Comparison of ENCODE assay signal across 9 cellular contexts in the genomic region with DNA sequence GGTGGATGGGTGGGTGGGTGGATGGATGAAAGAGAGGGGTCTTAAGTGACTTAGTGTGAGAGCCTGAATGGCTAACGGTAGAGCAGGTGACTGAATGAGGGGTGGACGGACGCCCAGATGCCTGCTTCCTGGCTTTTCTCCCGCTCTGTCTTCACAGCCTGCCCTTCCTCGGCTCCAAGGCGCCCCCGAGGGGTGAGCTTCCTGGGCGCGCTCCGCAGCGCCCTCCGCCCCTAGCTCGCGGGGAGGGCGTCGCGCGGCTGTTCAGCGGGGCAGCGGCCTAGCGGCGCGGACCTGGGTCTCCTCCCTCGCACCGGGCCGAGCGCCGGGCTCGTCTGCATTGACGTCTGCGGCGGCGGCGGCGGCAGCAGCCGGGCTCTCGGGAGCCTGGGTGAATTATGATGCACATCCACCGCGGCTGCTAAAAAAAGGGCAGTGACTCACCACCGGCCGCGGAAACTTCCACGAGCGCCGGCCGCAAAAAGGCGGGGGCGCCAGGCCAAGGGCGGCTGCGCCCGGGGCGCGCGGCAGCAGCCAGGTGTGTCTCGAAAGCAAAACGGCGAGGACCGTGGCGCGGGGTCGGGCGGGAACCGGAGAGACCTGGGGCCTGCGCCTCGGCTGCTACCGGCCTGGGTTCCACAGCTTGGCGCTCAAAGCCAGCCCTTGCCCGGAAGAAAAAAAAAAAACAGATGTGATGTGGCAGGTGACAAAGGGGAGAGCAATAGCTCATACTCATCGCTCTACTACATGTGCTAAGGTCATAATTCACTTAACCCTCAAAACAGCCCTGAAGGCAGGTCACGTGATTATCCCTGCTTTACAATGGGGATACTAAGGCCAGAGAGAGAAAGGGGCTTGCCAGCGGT.
A peak's percentile ranks its signal among the peaks of the same experiment; 100 is the strongest.
DNase-seq lines count a peak whose midpoint lies in the region; ATAC-seq and TF ChIP-seq lines count a peak whose summit lies in the region.
"Had no signal": no experiment of that assay in that cellular context is flagged by ENCODE, and none has a peak within 500 bp of the region (broad histone marks: within the 10 kb centered on the region; RNA-seq: fewer than 3 reads in every experiment).

No MANE protein-coding gene starts in this region.

- no peaks in the 10 kb centered on the region for H3K79me2 ChIP-seq in fibroblast of lung (ENCODE audit: control insufficient read depth, insufficient read depth, low read length)

- no peaks in the 10 kb centered on the region for H3K36me3 Mint-ChIP-seq in naive thymus-derived CD8-positive, alpha-beta T cell
- peaks cover 20% of the 10 kb centered on the region for H3K36me3 Mint-ChIP-seq in stimulated activated effector memory CD8-positive, alpha-beta T cell treated with anti-CD3 and anti-CD28 coated beads, Interleukin-12 subunit alpha, Interleukin-12 subunit beta, amount 100 ng/mL, for 72 hours

- H3K4me1 ChIP-seq in NT2/D1 (ENCODE audit: insufficient read depth, insufficient read length) (peaks cover 4% of the 10 kb centered on the region), fibroblast of lung (ENCODE audit: control insufficient read depth, extremely low read depth, insufficient read depth, low read length) (peaks cover 8% of the 10 kb centered on the region)

- H3K4me2 ChIP-seq in fibroblast of lung (ENCODE audit: extremely low read depth, insufficient read depth, low read length): peak overlapping the region; percentile 78

- TF ChIP-seq CTCF in fibroblast of lung (conservative IDR thresholded peaks at IDR 0.05 in 1 of 2, IDR thresholded peaks at IDR 0.05 in 1 of 2; ENCODE audit: low read depth in 1 of 2, low read length in 2 of 2): no peak

- H3K9ac ChIP-seq in NT2/D1 (ENCODE audit: insufficient read length, low read depth): peak overlapping the region; percentile 50
- peak overlapping the region; percentile 63 for H3K9ac ChIP-seq in fibroblast of lung (ENCODE audit: insufficient read depth, low read length)

- H3K27me3 ChIP-seq in NT2/D1 (ENCODE audit: insufficient read depth, insufficient read length): peaks cover 16% of the 10 kb centered on the region
- no peaks in the 10 kb centered on the region for H3K27me3 ChIP-seq in fibroblast of lung (ENCODE audit: control insufficient read depth, insufficient read depth, low read length)

- peak; percentile 80 for ATAC-seq in GM18870 (IDR thresholded peaks at IDR 0.05; ENCODE audit: unreplicated experiment)
- peak; percentile 83 for ATAC-seq in HG03108 (IDR thresholded peaks at IDR 0.05; ENCODE audit: unreplicated experiment)
- ATAC-seq in naive thymus-derived CD8-positive, alpha-beta T cell: peak; percentile 62 to 91
- ATAC-seq in stimulated activated effector memory CD8-positive, alpha-beta T cell treated with anti-CD3 and anti-CD28 coated beads, Interleukin-12 subunit alpha, Interleukin-12 subunit beta, amount 100 ng/mL, for 72 hours: peak; percentile 95

- H4K20me1 ChIP-seq in fibroblast of lung (ENCODE audit: control insufficient read depth, extremely low read depth, insufficient read depth, low read length): no peaks in the 10 kb centered on the region

- H3K36me3 ChIP-seq in NT2/D1 (ENCODE audit: insufficient read depth, insufficient read length, low read length): no peaks in the 10 kb centered on the region
- H3K36me3 ChIP-seq in fibroblast of lung (ENCODE audit: control insufficient read depth, insufficient read depth, low read length): no peaks in the 10 kb centered on the region

- no peaks in the 10 kb centered on the region for H3K9me3 Mint-ChIP-seq in naive thymus-derived CD8-positive, alpha-beta T cell
- peaks cover under 1% of the 10 kb centered on the region for H3K9me3 Mint-ChIP-seq in stimulated activated effector memory CD8-positive, alpha-beta T cell treated with anti-CD3 and anti-CD28 coated beads, Interleukin-12 subunit alpha, Interleukin-12 subunit beta, amount 100 ng/mL, for 72 hours

- H2AFZ ChIP-seq in fibroblast of lung (ENCODE audit: low read length): peak overlapping the region; percentile 67

- peak overlapping the region; percentile 57 to 86 (median 70) for H3K4me3 Mint-ChIP-seq in naive thymus-derived CD8-positive, alpha-beta T cell
- H3K4me3 Mint-ChIP-seq in stimulated activated effector memory CD8-positive, alpha-beta T cell treated with anti-CD3 and anti-CD28 coated beads, Interleukin-12 subunit alpha, Interleukin-12 subunit beta, amount 100 ng/mL, for 72 hours: peak overlapping the region; percentile 39

- peak overlapping the region in 1 of 10 donors; percentile 30 for H3K27ac Mint-ChIP-seq in naive thymus-derived CD8-positive, alpha-beta T cell
- peak overlapping the region; percentile 89 for H3K27ac Mint-ChIP-seq in stimulated activated effector memory CD8-positive, alpha-beta T cell treated with anti-CD3 and anti-CD28 coated beads, Interleukin-12 subunit alpha, Interleukin-12 subunit beta, amount 100 ng/mL, for 72 hours

- DNase-seq in AG20443 (ENCODE audit: low spot score) (peak; percentile 94), NT2/D1 (ENCODE audit: low read depth, low spot score) (no peak), fibroblast of lung (ENCODE audit: low read depth in 2 of 2) (peak; percentile 89 to 93)
- peak; percentile 12 to 66 for DNase-seq in activated T-helper 1 cell treated with anti-CD3 and anti-CD28 coated beads, Interleukin-2, amount 50 U/mL, for 16 hours (ENCODE audit: low read depth in 1 of 2, low spot score in 1 of 2)
- DNase-seq in naive thymus-derived CD8-positive, alpha-beta T cell: peak; percentile 4 to 68 (median 24)
- DNase-seq in stimulated activated effector memory CD8-positive, alpha-beta T cell treated with anti-CD3 and anti-CD28 coated beads, Interleukin-12 subunit alpha, Interleukin-12 subunit beta, amount 100 ng/mL, for 72 hours (ENCODE audit: low spot score in 2 of 2): peak; percentile 78 to 87

- peak overlapping the region; percentile 76 for H3K27ac ChIP-seq in fibroblast of lung (ENCODE audit: insufficient read depth, low read length)
- H3K27ac ChIP-seq: SK-N-MC had no signal

- H3K4me3 ChIP-seq in NT2/D1 (ENCODE audit: insufficient read length, low read depth): peak overlapping the region; percentile 34
- H3K4me3 ChIP-seq in fibroblast of lung (replicated peaks in 1 of 4; ENCODE audit: control extremely low read depth in 1 of 4, insufficient read depth in 1 of 4, low read depth in 3 of 4, low read length in 4 of 4): peak overlapping the region in 3 of 4 experiments; percentile 28 to 52 (median 34)
- H3K4me3 ChIP-seq: SK-N-MC had no signal

- POLR2A ChIA-PET in naive thymus-derived CD8-positive, alpha-beta T cell (lab: Charles Lee): no interaction called here

- peaks cover 17 to 35% (median 24%) of the 10 kb centered on the region in 5 donors for H3K27me3 Mint-ChIP-seq in naive thymus-derived CD8-positive, alpha-beta T cell

- peaks cover 2% of the 10 kb centered on the region; the same call in 1 of the 2 replicates for H3K9me3 ChIP-seq in NT2/D1 (ENCODE audit: insufficient read depth, low read length)
- H3K9me3 ChIP-seq in fibroblast of lung (ENCODE audit: control insufficient read depth, insufficient read depth, low read depth, low read length): no peaks in the 10 kb centered on the region

- H3K4me1 Mint-ChIP-seq in naive thymus-derived CD8-positive, alpha-beta T cell: peaks cover 7 to 9% (median 8%) of the 10 kb centered on the region in 4 donors
- peaks cover 38% of the 10 kb centered on the region for H3K4me1 Mint-ChIP-seq in stimulated activated effector memory CD8-positive, alpha-beta T cell treated with anti-CD3 and anti-CD28 coated beads, Interleukin-12 subunit alpha, Interleukin-12 subunit beta, amount 100 ng/mL, for 72 hours
